4 cellular contexts compared by ENCODE assay signal in the genomic region with DNA sequence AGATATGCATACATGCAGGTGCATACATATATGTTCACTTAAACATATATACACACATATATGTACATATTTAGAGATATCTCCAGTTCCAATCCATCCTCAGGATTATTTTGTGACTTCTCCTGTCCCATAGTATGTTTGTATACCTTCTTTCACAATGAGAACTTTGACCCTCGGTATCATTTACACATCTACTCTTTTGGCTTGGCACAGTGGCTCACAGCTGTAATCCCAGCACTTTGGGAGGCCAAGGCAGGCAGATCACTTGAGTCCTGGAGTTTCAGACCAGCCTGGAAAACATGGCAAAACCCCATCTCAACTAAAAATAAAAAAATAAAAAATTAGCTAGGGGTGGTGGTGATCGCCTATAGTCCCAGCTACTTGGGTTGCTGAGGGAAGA.
"Had no signal": no experiment of that assay in that cellular context is flagged by ENCODE, and none has a peak within 500 bp of the region (broad histone marks: within the 10 kb centered on the region; RNA-seq: fewer than 3 reads in every experiment).

No MANE protein-coding gene starts in this region.

- DNase-seq: GM23248, GOT3, H7, HCEC 1CT had no signal

- H3K4me3 ChIP-seq: GM23248 had no signal

- H3K27ac ChIP-seq: GM23248 had no signal

- H3K9ac ChIP-seq: GM23248 had no signal
